1 cellular context compared by ENCODE assay signal in the genomic region with DNA sequence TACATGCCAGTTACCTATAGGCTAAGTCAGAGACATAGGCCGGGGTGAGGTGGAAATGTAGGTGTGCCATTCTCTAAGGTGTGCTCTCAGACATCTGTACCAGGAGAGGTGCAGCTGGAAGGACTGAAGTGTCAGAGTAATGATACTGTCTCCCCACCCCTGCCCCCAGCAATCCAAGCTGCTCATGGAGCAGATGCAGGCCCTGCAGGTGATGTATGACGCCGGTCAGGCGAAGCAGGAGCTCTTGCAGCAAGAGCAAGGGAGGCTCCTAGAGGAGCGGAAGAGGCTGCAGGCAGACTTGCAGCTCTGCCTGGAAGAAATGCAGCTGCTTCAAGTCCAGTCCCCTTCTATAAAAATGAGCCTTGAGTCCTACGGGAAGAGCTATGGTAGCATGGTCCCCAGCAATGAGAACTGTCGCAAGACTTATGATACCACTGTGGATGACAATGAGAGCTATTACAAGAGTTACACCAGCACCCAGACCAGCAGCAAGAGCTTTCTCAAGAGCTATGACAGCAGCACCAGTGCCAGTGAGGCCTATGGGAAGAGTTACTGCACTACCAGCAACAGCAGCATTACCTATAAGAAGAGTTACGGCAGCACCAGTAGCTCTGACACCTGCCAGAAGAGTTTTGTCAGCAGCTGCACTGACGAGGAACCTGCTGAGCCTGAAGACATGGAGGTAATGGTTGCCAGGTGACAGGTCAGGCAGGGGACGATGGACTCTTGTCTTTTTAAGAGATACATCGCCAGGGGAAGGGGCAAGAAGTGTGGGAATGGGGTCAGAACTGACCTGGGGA.
TF ChIP-seq lines count a peak whose summit lies in the region.

No MANE protein-coding gene starts in this region.

TF ChIP-seq in H1, 55 proteins besides CTCF, POLR2A, EP300 and RAD21:
- TF ChIP-seq SP4 (IDR thresholded peaks at IDR 0.05; ENCODE audit: low read length), result no peak
- TF ChIP-seq, protein P1, sequence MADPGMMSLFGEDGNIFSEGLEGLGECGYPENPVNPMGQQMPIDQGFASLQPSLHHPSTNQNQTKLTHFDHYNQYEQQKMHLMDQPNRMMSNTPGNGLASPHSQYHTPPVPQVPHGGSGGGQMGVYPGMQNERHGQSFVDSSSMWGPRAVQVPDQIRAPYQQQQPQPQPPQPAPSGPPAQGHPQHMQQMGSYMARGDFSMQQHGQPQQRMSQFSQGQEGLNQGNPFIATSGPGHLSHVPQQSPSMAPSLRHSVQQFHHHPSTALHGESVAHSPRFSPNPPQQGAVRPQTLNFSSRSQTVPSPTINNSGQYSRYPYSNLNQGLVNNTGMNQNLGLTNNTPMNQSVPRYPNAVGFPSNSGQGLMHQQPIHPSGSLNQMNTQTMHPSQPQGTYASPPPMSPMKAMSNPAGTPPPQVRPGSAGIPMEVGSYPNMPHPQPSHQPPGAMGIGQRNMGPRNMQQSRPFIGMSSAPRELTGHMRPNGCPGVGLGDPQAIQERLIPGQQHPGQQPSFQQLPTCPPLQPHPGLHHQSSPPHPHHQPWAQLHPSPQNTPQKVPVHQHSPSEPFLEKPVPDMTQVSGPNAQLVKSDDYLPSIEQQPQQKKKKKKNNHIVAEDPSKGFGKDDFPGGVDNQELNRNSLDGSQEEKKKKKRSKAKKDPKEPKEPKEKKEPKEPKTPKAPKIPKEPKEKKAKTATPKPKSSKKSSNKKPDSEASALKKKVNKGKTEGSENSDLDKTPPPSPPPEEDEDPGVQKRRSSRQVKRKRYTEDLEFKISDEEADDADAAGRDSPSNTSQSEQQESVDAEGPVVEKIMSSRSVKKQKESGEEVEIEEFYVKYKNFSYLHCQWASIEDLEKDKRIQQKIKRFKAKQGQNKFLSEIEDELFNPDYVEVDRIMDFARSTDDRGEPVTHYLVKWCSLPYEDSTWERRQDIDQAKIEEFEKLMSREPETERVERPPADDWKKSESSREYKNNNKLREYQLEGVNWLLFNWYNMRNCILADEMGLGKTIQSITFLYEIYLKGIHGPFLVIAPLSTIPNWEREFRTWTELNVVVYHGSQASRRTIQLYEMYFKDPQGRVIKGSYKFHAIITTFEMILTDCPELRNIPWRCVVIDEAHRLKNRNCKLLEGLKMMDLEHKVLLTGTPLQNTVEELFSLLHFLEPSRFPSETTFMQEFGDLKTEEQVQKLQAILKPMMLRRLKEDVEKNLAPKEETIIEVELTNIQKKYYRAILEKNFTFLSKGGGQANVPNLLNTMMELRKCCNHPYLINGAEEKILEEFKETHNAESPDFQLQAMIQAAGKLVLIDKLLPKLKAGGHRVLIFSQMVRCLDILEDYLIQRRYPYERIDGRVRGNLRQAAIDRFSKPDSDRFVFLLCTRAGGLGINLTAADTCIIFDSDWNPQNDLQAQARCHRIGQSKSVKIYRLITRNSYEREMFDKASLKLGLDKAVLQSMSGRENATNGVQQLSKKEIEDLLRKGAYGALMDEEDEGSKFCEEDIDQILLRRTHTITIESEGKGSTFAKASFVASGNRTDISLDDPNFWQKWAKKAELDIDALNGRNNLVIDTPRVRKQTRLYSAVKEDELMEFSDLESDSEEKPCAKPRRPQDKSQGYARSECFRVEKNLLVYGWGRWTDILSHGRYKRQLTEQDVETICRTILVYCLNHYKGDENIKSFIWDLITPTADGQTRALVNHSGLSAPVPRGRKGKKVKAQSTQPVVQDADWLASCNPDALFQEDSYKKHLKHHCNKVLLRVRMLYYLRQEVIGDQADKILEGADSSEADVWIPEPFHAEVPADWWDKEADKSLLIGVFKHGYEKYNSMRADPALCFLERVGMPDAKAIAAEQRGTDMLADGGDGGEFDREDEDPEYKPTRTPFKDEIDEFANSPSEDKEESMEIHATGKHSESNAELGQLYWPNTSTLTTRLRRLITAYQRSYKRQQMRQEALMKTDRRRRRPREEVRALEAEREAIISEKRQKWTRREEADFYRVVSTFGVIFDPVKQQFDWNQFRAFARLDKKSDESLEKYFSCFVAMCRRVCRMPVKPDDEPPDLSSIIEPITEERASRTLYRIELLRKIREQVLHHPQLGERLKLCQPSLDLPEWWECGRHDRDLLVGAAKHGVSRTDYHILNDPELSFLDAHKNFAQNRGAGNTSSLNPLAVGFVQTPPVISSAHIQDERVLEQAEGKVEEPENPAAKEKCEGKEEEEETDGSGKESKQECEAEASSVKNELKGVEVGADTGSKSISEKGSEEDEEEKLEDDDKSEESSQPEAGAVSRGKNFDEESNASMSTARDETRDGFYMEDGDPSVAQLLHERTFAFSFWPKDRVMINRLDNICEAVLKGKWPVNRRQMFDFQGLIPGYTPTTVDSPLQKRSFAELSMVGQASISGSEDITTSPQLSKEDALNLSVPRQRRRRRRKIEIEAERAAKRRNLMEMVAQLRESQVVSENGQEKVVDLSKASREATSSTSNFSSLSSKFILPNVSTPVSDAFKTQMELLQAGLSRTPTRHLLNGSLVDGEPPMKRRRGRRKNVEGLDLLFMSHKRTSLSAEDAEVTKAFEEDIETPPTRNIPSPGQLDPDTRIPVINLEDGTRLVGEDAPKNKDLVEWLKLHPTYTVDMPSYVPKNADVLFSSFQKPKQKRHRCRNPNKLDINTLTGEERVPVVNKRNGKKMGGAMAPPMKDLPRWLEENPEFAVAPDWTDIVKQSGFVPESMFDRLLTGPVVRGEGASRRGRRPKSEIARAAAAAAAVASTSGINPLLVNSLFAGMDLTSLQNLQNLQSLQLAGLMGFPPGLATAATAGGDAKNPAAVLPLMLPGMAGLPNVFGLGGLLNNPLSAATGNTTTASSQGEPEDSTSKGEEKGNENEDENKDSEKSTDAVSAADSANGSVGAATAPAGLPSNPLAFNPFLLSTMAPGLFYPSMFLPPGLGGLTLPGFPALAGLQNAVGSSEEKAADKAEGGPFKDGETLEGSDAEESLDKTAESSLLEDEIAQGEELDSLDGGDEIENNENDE (IDR thresholded peaks at IDR 0.05; ENCODE audit: insufficient replicate concordance, low read length), result no peak
- no peak for TF ChIP-seq CBX8 (IDR thresholded peaks at IDR 0.05; ENCODE audit: borderline replicate concordance, low read depth, low read length)
- TF ChIP-seq, protein P2, sequence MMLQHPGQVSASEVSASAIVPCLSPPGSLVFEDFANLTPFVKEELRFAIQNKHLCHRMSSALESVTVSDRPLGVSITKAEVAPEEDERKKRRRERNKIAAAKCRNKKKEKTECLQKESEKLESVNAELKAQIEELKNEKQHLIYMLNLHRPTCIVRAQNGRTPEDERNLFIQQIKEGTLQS (IDR thresholded peaks at IDR 0.05; ENCODE audit: insufficient read depth, low read depth, low read length), result no peak
- no peak for TF ChIP-seq SIN3A (conservative IDR thresholded peaks at IDR 0.05 in 1 of 2, IDR thresholded peaks at IDR 0.05 in 1 of 2; ENCODE audit: low read depth in 1 of 2, low read length in 2 of 2)
- TF ChIP-seq TEAD4 (IDR thresholded peaks at IDR 0.05; ENCODE audit: low read depth, low read length), result no peak
